ENCODE assay signal across 8 cellular contexts in genomic region chr2:37231251-37232130, GRCh38. TPM values are rescaled to one million over a fixed set of nuclear protein-coding genes. Genes with fewer than 3 reads are reported as not detected.
DNase-seq lines count a peak whose midpoint lies in the region; ATAC-seq lines count a peak whose summit lies in the region.

TSS of gene CEBPZ (minus strand) at chr2:37231596. CDS start at chr2:37231567, 29 bp downstream.
TSS of gene NDUFAF7 (plus strand) at chr2:37231658. CDS start at chr2:37231706, 48 bp downstream.

- no peaks in the 10 kb centered on the region for H3K9me3 Mint-ChIP-seq in CD4-positive, alpha-beta memory T cell
- no peaks in the 10 kb centered on the region for H3K9me3 Mint-ChIP-seq in activated CD8-positive, alpha-beta T cell treated with anti-CD3 and anti-CD28 coated beads, Interleukin-2, amount 10 ng/mL, durations not matched to agents 7 days and 5 days (ENCODE audit: insufficient read depth)
- H3K9me3 Mint-ChIP-seq in effector memory CD8-positive, alpha-beta T cell: no peaks in the 10 kb centered on the region

- H3K27me3 Mint-ChIP-seq in CD4-positive, alpha-beta memory T cell: no peaks in the 10 kb centered on the region
- H3K27me3 Mint-ChIP-seq in activated CD8-positive, alpha-beta T cell treated with anti-CD3 and anti-CD28 coated beads, Interleukin-2, amount 10 ng/mL, durations not matched to agents 7 days and 5 days (ENCODE audit: low read depth): no peaks in the 10 kb centered on the region
- no peaks in the 10 kb centered on the region for H3K27me3 Mint-ChIP-seq in effector memory CD8-positive, alpha-beta T cell

- H3K4me1 ChIP-seq in CD4-positive, alpha-beta memory T cell (ENCODE audit: insufficient read depth, low read length): peaks cover 46% of the 10 kb centered on the region

- peak within 1 kb of the TSS; percentile 86 for H3K27ac ChIP-seq in CD4-positive, alpha-beta memory T cell (ENCODE audit: low read depth, low read length)

- H3K4me3 Mint-ChIP-seq in CD4-positive, alpha-beta memory T cell: no peak within 1 kb of the TSS
- H3K4me3 Mint-ChIP-seq in activated CD8-positive, alpha-beta T cell treated with anti-CD3 and anti-CD28 coated beads, Interleukin-2, amount 10 ng/mL, durations not matched to agents 7 days and 5 days: no peak within 1 kb of the TSS
- no peak within 1 kb of the TSS for H3K4me3 Mint-ChIP-seq in effector memory CD8-positive, alpha-beta T cell

- H3K27me3 ChIP-seq in CD4-positive, alpha-beta memory T cell (ENCODE audit: insufficient read depth, low read length): no peaks in the 10 kb centered on the region

- CTCF ChIA-PET in CD4-positive, alpha-beta memory T cell (lab: Charles Lee; ENCODE audit: partially characterized antibody): interaction anchor here (0.7 to 1.4 kb wide), 6 partner anchors 12 to 646 kb away, joined by 3 to 5 read pairs (median 3); partner anchors contain the start of genes GPATCH11 and HEATR5B
- CTCF ChIA-PET in activated CD8-positive, alpha-beta T cell treated with anti-CD3 and anti-CD28 coated beads, Interleukin-2, amount 10 ng/mL, durations not matched to agents 7 days and 5 days (lab: Charles Lee): interaction anchor here (0.8 to 1.3 kb wide), 3 partner anchors 8 to 75 kb away, joined by 3 to 6 read pairs (median 5); partner anchors contain the start of gene EIF2AK2

- peak within 1 kb of the TSS; percentile 94 to 98 for H3K4me3 ChIP-seq in CD4-positive, alpha-beta memory T cell (ENCODE audit: low read length in 2 of 2)

- peaks cover 22 to 41% (median 32%) of the 10 kb centered on the region in 4 donors for H3K4me1 Mint-ChIP-seq in CD4-positive, alpha-beta memory T cell
- H3K4me1 Mint-ChIP-seq in activated CD8-positive, alpha-beta T cell treated with anti-CD3 and anti-CD28 coated beads, Interleukin-2, amount 10 ng/mL, durations not matched to agents 7 days and 5 days (ENCODE audit: low read depth): peaks cover 30% of the 10 kb centered on the region
- H3K4me1 Mint-ChIP-seq in effector memory CD8-positive, alpha-beta T cell (ENCODE audit: low read depth in 2 of 2): peaks cover 11 to 25% of the 10 kb centered on the region in 2 donors

- DNase-seq in CD4-positive, alpha-beta memory T cell: peak; percentile 85 to 94 (median 88)
- peak; percentile 93 for DNase-seq in NCI-H82 (lab: John Stamatoyannopoulos, UW)
- peak; percentile 90 for DNase-seq in activated CD8-positive, alpha-beta T cell treated with anti-CD3 and anti-CD28 coated beads, Interleukin-2, amount 10 ng/mL, durations not matched to agents 7 days and 5 days
- peak; percentile 82 to 85 (median 84) for DNase-seq in effector memory CD8-positive, alpha-beta T cell
- DNase-seq in medulla oblongata (ENCODE audit: extremely low spot score): peak; percentile 96
- peak; percentile 79 for DNase-seq in stimulated activated CD8-positive, alpha-beta memory T cell treated with anti-CD3 and anti-CD28 coated beads, Interleukin-12 subunit alpha, Interleukin-12 subunit beta, amount 100 ng/mL, for 1 hour (ENCODE audit: low read depth)

- peaks cover 28 to 39% of the 10 kb centered on the region in 2 donors for H3K36me3 Mint-ChIP-seq in CD4-positive, alpha-beta memory T cell
- H3K36me3 Mint-ChIP-seq in activated CD8-positive, alpha-beta T cell treated with anti-CD3 and anti-CD28 coated beads, Interleukin-2, amount 10 ng/mL, durations not matched to agents 7 days and 5 days (ENCODE audit: low read depth): peaks cover 36% of the 10 kb centered on the region
- peaks cover 29% of the 10 kb centered on the region for H3K36me3 Mint-ChIP-seq in effector memory CD8-positive, alpha-beta T cell (ENCODE audit: insufficient read depth)

- peaks cover 17% of the 10 kb centered on the region for H3K36me3 ChIP-seq in CD4-positive, alpha-beta memory T cell (ENCODE audit: insufficient read depth, low read length)

- no peak within 1 kb of the TSS for H3K27ac Mint-ChIP-seq in CD4-positive, alpha-beta memory T cell
- no peak within 1 kb of the TSS for H3K27ac Mint-ChIP-seq in activated CD8-positive, alpha-beta T cell treated with anti-CD3 and anti-CD28 coated beads, Interleukin-2, amount 10 ng/mL, durations not matched to agents 7 days and 5 days
- H3K27ac Mint-ChIP-seq in effector memory CD8-positive, alpha-beta T cell: no peak within 1 kb of the TSS

- ATAC-seq in GM19452 (IDR thresholded peaks at IDR 0.05; ENCODE audit: unreplicated experiment) (peak; percentile 93), HG03575 (IDR thresholded peaks at IDR 0.05; ENCODE audit: extremely low read depth, insufficient number of reproducible peaks, low FRiP score, unreplicated experiment) (peak; percentile 62)
- ATAC-seq in activated CD8-positive, alpha-beta T cell treated with anti-CD3 and anti-CD28 coated beads, Interleukin-2, amount 10 ng/mL, durations not matched to agents 7 days and 5 days: peak; percentile 93
- ATAC-seq in effector memory CD8-positive, alpha-beta T cell (replicated peaks): peak; percentile 87

- POLR2A ChIA-PET in CD4-positive, alpha-beta memory T cell (lab: Charles Lee; ENCODE audit: partially characterized antibody): interaction anchor here (0.5 to 2.5 kb wide), 20 partner anchors 9 to 1627 kb away, joined by 3 to 22 read pairs (median 4); partner anchors contain the start of genes CEBPZOS, EIF2AK2, GPATCH11 and HEATR5B
- POLR2A ChIA-PET in activated CD8-positive, alpha-beta T cell treated with anti-CD3 and anti-CD28 coated beads, Interleukin-2, amount 10 ng/mL, durations not matched to agents 7 days and 5 days (lab: Charles Lee): interaction anchor here (0.6 to 1.8 kb wide), 10 partner anchors 12 to 92 kb away, joined by 3 to 12 read pairs (median 4); partner anchors contain the start of genes CEBPZOS and EIF2AK2

- H3K9me3 ChIP-seq in CD4-positive, alpha-beta memory T cell (ENCODE audit: control insufficient read depth in 1 of 2, low read length in 2 of 2): no peaks in the 10 kb centered on the region

- intact Hi-C loops in CD4-positive, alpha-beta memory T cell (cut with micrococcal nuclease): loop anchor here (1.0 to 2.0 kb wide), 5 partner anchors 35 to 265 kb away; partner anchors contain the start of genes CEBPZOS, EIF2AK2 and STRN

RNA-seq across cellular contexts. Expression of gene CEBPZ, which starts in this region (rescaled TPM):
- total RNA-seq in CD4-positive, alpha-beta memory T cell: 10 to 100 TPM; 68.5 to 70.9 TPM
- polyA plus RNA-seq in CD4-positive, alpha-beta memory T cell: 10 to 100 TPM; 28.3 to 43.5 TPM
- 10 to 100 TPM; 46.7 to 54.4 TPM for total RNA-seq in activated CD8-positive, alpha-beta T cell treated with anti-CD3 and anti-CD28 coated beads, Interleukin-2, amount 10 ng/mL, durations not matched to agents 7 days and 5 days

RNA-seq across cellular contexts. Expression of gene NDUFAF7, which starts in this region (rescaled TPM):
- total RNA-seq in CD4-positive, alpha-beta memory T cell: 10 to 100 TPM; 36.8 to 37.9 TPM
- 10 to 100 TPM in 1 of 2 donors, 1 to 10 TPM in 1; 7.4 to 10.1 TPM for polyA plus RNA-seq in CD4-positive, alpha-beta memory T cell
- 10 to 100 TPM; 19.7 to 20.0 TPM for total RNA-seq in activated CD8-positive, alpha-beta T cell treated with anti-CD3 and anti-CD28 coated beads, Interleukin-2, amount 10 ng/mL, durations not matched to agents 7 days and 5 days

Comparison
In these comparisons a context has a peak if more than half of its experiments do, and no peak if none do; other contexts are left out.
1. Peak in every context shown above with its lines: DNase-seq, ATAC-seq, H3K4me3 ChIP-seq and H3K27ac ChIP-seq.